20 cellular contexts compared by ENCODE assay signal in genomic region chr7:136103545-136104268, GRCh38.
A peak's percentile ranks its signal among the peaks of the same experiment; 100 is the strongest.
DNase-seq lines count a peak whose midpoint lies in the region; ATAC-seq and TF ChIP-seq lines count a peak whose summit lies in the region.
"Had no signal": no experiment of that assay in that cellular context is flagged by ENCODE, and none has a peak within 500 bp of the region (broad histone marks: within the 10 kb centered on the region; RNA-seq: fewer than 3 reads in every experiment).

No MANE protein-coding gene starts in this region.

- peaks cover 0 to 4% (median 3%) of the 10 kb centered on the region in 5 donors for H3K36me3 Mint-ChIP-seq in naive thymus-derived CD4-positive, alpha-beta T cell
- H3K36me3 Mint-ChIP-seq in WTC11: peaks cover 16% of the 10 kb centered on the region

- H3K4me1 ChIP-seq in Panc1 (ENCODE audit: control insufficient read depth, insufficient read depth, low read length): no peaks in the 10 kb centered on the region
- no peaks in the 10 kb centered on the region for H3K4me1 ChIP-seq in naive thymus-derived CD4-positive, alpha-beta T cell (ENCODE audit: control insufficient read depth in 2 of 2, insufficient read depth in 2 of 2, low read length in 2 of 2)
- H3K4me1 ChIP-seq in testis: peaks cover 6% of the 10 kb centered on the region
- H3K4me1 ChIP-seq in stomach: no peaks in the 10 kb centered on the region
- H3K4me1 ChIP-seq: BE2C, Caco-2 had no signal

- peak; percentile 23 for ATAC-seq in stimulated activated naive CD8-positive, alpha-beta T cell treated with anti-CD3 and anti-CD28 coated beads, Interleukin-15, amount 100 ng/mL, for 72 hours
- ATAC-seq in stimulated activated naive CD8-positive, alpha-beta T cell treated with anti-CD3 and anti-CD28 coated beads, Interleukin-15, Interleukin-2, amounts not matched to agents 100 U/mL and 50 U/mL, for 24 hours: no peak
- ATAC-seq in Panc1: no peak
- ATAC-seq in naive thymus-derived CD4-positive, alpha-beta T cell: peak; percentile 22
- ATAC-seq in WTC11: no peak

- no peak overlapping the region for H3K4me3 Mint-ChIP-seq in stimulated activated naive CD8-positive, alpha-beta T cell treated with anti-CD3 and anti-CD28 coated beads, Interleukin-15, amount 100 ng/mL, for 72 hours
- no peak overlapping the region for H3K4me3 Mint-ChIP-seq in naive thymus-derived CD4-positive, alpha-beta T cell
- H3K4me3 Mint-ChIP-seq in WTC11: no peak overlapping the region
- H3K4me3 Mint-ChIP-seq: CD4-positive, alpha-beta T cell; IgD-negative memory B cell had no signal

- H3K4me3 ChIP-seq in Panc1 (ENCODE audit: low read depth in 2 of 2, low read length in 2 of 2) (no peak overlapping the region), testis (no peak overlapping the region), stomach (no peak overlapping the region)
- no peak overlapping the region for H3K4me3 ChIP-seq in naive thymus-derived CD4-positive, alpha-beta T cell (ENCODE audit: low read length)
- H3K4me3 ChIP-seq: GM23248 had no signal

- CTCF ChIA-PET in Panc1 (lab: Charles Lee) (no interaction called here), WTC11 (lab: Charles Lee) (interaction anchor here (1.1 kb wide), 1 partner anchor 11 kb away, joined by 7 read pairs; no protein-coding TSS in a partner anchor)
- CTCF ChIA-PET in naive thymus-derived CD4-positive, alpha-beta T cell (lab: Charles Lee): no interaction called here

- peaks cover 26 to 36% of the 10 kb centered on the region in 2 donors for H3K9me3 Mint-ChIP-seq in stimulated activated naive CD8-positive, alpha-beta T cell treated with anti-CD3 and anti-CD28 coated beads, Interleukin-15, amount 100 ng/mL, for 72 hours
- peaks cover 0 to 28% (median 11%) of the 10 kb centered on the region in 11 donors for H3K9me3 Mint-ChIP-seq in naive thymus-derived CD4-positive, alpha-beta T cell
- peaks cover 60% of the 10 kb centered on the region for H3K9me3 Mint-ChIP-seq in WTC11

- intact Hi-C loops in Panc1 (cut with micrococcal nuclease; ENCODE audit: unreplicated experiment): no loop called here
- intact Hi-C loops in naive thymus-derived CD4-positive, alpha-beta T cell (cut with micrococcal nuclease): no loop called here
- intact Hi-C loops in testis (cut with DNase I; ENCODE audit: low total_unique reads): no loop called here
- intact Hi-C loops in stomach (cut with DNase I; ENCODE audit: low total_unique reads): no loop called here

- POLR2A ChIA-PET in Panc1 (lab: Charles Lee): no interaction called here
- POLR2A ChIA-PET in naive thymus-derived CD4-positive, alpha-beta T cell (lab: Charles Lee): no interaction called here
- POLR2A ChIA-PET in WTC11 (lab: Charles Lee): no interaction called here

- no peaks in the 10 kb centered on the region for H3K36me3 ChIP-seq in Panc1 (ENCODE audit: control insufficient read depth, insufficient read depth, low read length)
- H3K36me3 ChIP-seq in naive thymus-derived CD4-positive, alpha-beta T cell (ENCODE audit: control insufficient read depth in 2 of 3, insufficient read depth in 3 of 3, low read length in 3 of 3): no peaks in the 10 kb centered on the region
- H3K36me3 ChIP-seq in testis (ENCODE audit: low read depth, missing control alignments): no peaks in the 10 kb centered on the region
- no peaks in the 10 kb centered on the region for H3K36me3 ChIP-seq in stomach
- H3K36me3 ChIP-seq: BE2C had no signal

- no TSS peak for BruUV-seq in Panc1 (replicated peaks; lab: Mats Ljungman, UMichigan)

- no peaks in the 10 kb centered on the region for H3K27me3 Mint-ChIP-seq in stimulated activated naive CD8-positive, alpha-beta T cell treated with anti-CD3 and anti-CD28 coated beads, Interleukin-15, amount 100 ng/mL, for 72 hours
- no peaks in the 10 kb centered on the region for H3K27me3 Mint-ChIP-seq in naive thymus-derived CD4-positive, alpha-beta T cell
- no peaks in the 10 kb centered on the region; the same call in 1 of the 2 replicates for H3K27me3 Mint-ChIP-seq in WTC11 (ENCODE audit: low read depth)
- H3K27me3 Mint-ChIP-seq: CD4-positive, alpha-beta T cell; IgD-negative memory B cell had no signal

- TF ChIP-seq POLR2A in testis (IDR thresholded peaks at IDR 0.05) (no peak), stomach (IDR thresholded peaks at IDR 0.05) (no peak)

- TF ChIP-seq CTCF in Panc1 (IDR thresholded peaks at IDR 0.05) (0 out of 2 replicates have a peak, but pooled peaks have one; percentile 4), testis (IDR thresholded peaks at IDR 0.05) (no peak), stomach (IDR thresholded peaks at IDR 0.05) (no peak), WTC11 (IDR thresholded peaks at IDR 0.05) (no peak)

- no peaks in the 10 kb centered on the region for H3K9me3 ChIP-seq in Panc1 (ENCODE audit: control insufficient read depth, insufficient read depth, low read depth, low read length)
- peaks cover 0 to 6% (median 0%) of the 10 kb centered on the region in 3 experiments for H3K9me3 ChIP-seq in naive thymus-derived CD4-positive, alpha-beta T cell (ENCODE audit: control insufficient read depth in 2 of 3, low read length in 3 of 3)
- H3K9me3 ChIP-seq in testis: no peaks in the 10 kb centered on the region
- peaks cover 0 to 14% (median 4%) of the 10 kb centered on the region in 4 donors for H3K9me3 ChIP-seq in stomach
- H3K9me3 ChIP-seq: BE2C, Caco-2 had no signal

- H3K27ac ChIP-seq in Panc1 (ENCODE audit: low read length) (no peak overlapping the region), testis (peak overlapping the region; percentile 44 to 66), stomach (no peak overlapping the region)
- no peak overlapping the region for H3K27ac ChIP-seq in naive thymus-derived CD4-positive, alpha-beta T cell (ENCODE audit: low read depth, low read length)
- H3K27ac ChIP-seq: GM23248, HL-60 had no signal

- no peak for DNase-seq in stimulated activated naive CD8-positive, alpha-beta T cell treated with anti-CD3 and anti-CD28 coated beads, Interleukin-15, amount 100 ng/mL, for 72 hours
- no peak for DNase-seq in stimulated activated naive CD8-positive, alpha-beta T cell treated with anti-CD3 and anti-CD28 coated beads, Interleukin-15, Interleukin-2, amounts not matched to agents 100 U/mL and 50 U/mL, for 24 hours
- DNase-seq in Panc1 (ENCODE audit: low read depth, low spot score): no peak
- DNase-seq in naive thymus-derived CD4-positive, alpha-beta T cell: no peak
- no peak for DNase-seq in testis
- DNase-seq in stomach: no peak
- DNase-seq in DMS114 treated with DMSO at 0.1 percent for 48 hours (lab: John Stamatoyannopoulos, UW; ENCODE audit: unreplicated experiment): no peak
- DNase-seq in WTC11 (ENCODE audit: low spot score): no peak
- DNase-seq: 8988T; BE2C; C1 segment of cervical spinal cord; Caco-2; CD4-positive, alpha-beta T cell; DMS153; DMS79; GDM1; HCEC 1CT had no signal

- 48 to 65% methylated on average over 2 of the region's 2 CpGs for WGBS in testis, 2 donors
- 58 to 95% (median 83%) methylated on average over 2 of the region's 2 CpGs for WGBS in stomach, 5 donors

- H3K4me1 Mint-ChIP-seq in stimulated activated naive CD8-positive, alpha-beta T cell treated with anti-CD3 and anti-CD28 coated beads, Interleukin-15, amount 100 ng/mL, for 72 hours: no peaks in the 10 kb centered on the region
- H3K4me1 Mint-ChIP-seq in naive thymus-derived CD4-positive, alpha-beta T cell: no peaks in the 10 kb centered on the region
- no peaks in the 10 kb centered on the region for H3K4me1 Mint-ChIP-seq in WTC11

- H3K27me3 ChIP-seq in Panc1 (ENCODE audit: control insufficient read depth, insufficient read depth, low read length) (no peaks in the 10 kb centered on the region), testis (no peaks in the 10 kb centered on the region), stomach (no peaks in the 10 kb centered on the region)
- no peaks in the 10 kb centered on the region for H3K27me3 ChIP-seq in naive thymus-derived CD4-positive, alpha-beta T cell (ENCODE audit: control insufficient read depth in 2 of 2, insufficient read depth in 2 of 2, low read length in 2 of 2)
- H3K27me3 ChIP-seq: BE2C had no signal

- no peak for TF ChIP-seq EP300 in stomach (IDR thresholded peaks at IDR 0.05)

- in situ Hi-C loops in Panc1 (cut with HindIII; ENCODE audit: low pct_unique_long_range_greater_than_20kb, low sequenced_read_pairs): no loop called here

- no peak overlapping the region for H3K27ac Mint-ChIP-seq in stimulated activated naive CD8-positive, alpha-beta T cell treated with anti-CD3 and anti-CD28 coated beads, Interleukin-15, amount 100 ng/mL, for 72 hours
- no peak overlapping the region for H3K27ac Mint-ChIP-seq in naive thymus-derived CD4-positive, alpha-beta T cell
- H3K27ac Mint-ChIP-seq in WTC11: no peak overlapping the region
- H3K27ac Mint-ChIP-seq: CD4-positive, alpha-beta T cell; IgD-negative memory B cell had no signal

TF ChIP-seq in WTC11, 78 proteins besides CTCF, POLR2A, EP300 and RAD21 (continues in another document):
- no peak for TF ChIP-seq KAT7 (CRISPR knock-in tag; IDR thresholded peaks at IDR 0.05; ENCODE audit: borderline replicate concordance)
- no peak for TF ChIP-seq E2F1 (CRISPR knock-in tag; IDR thresholded peaks at IDR 0.05)
- TF ChIP-seq ATF1 (CRISPR knock-in tag; IDR thresholded peaks at IDR 0.05): no peak
- no peak for TF ChIP-seq HMGA2 (CRISPR knock-in tag; IDR thresholded peaks at IDR 0.05)

Comparison
In these comparisons a context has a peak if more than half of its experiments do, and no peak if none do; other contexts are left out.
1. ATAC-seq: peak in stimulated activated naive CD8-positive, alpha-beta T cell treated with anti-CD3 and anti-CD28 coated beads, Interleukin-15, amount 100 ng/mL, for 72 hours (single experiment) and naive thymus-derived CD4-positive, alpha-beta T cell (single experiment); none in stimulated activated naive CD8-positive, alpha-beta T cell treated with anti-CD3 and anti-CD28 coated beads, Interleukin-15, Interleukin-2, amounts not matched to agents 100 U/mL and 50 U/mL, for 24 hours (single experiment), Panc1 (single experiment) and WTC11 (single experiment).
2. H3K27ac ChIP-seq: peak in testis (2 of 2); none in Panc1 (single experiment), naive thymus-derived CD4-positive, alpha-beta T cell (single experiment) and stomach (0 of 5).